10 cellular contexts compared by ENCODE assay signal in the genomic region with DNA sequence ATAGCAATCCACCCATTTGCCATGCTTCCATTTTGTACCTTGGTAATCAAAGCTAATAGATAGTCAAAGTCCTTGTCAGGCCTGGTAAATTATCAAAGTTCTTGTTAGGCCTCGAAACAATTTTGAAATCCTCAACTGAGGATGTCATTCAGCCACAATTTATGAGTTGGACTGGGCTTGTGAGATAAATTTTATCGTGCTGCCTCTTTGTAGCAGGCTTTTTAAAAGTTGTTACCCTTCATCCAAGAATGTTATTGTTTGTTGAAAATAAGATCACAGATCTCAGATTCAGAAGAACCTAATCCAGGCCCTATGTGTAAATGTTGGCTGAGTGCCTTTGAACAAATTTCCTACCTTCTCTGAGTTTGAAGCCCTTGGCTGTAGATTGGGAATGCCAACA.
"Had no signal": no experiment of that assay in that cellular context is flagged by ENCODE, and none has a peak within 500 bp of the region (broad histone marks: within the 10 kb centered on the region; RNA-seq: fewer than 3 reads in every experiment).

No MANE protein-coding gene starts in this region.

- H2AFZ ChIP-seq: GM23248, GM23338 had no signal

- H3K4me2 ChIP-seq: GM23338 had no signal

- H3K9me3 ChIP-seq: HAP-1 had no signal

- ATAC-seq: GM23338, HCT116 had no signal

- H3K4me3 ChIP-seq: GM23248, GM23338, HAP-1 had no signal

- H3K27ac ChIP-seq: GM23248 had no signal

- DNase-seq: GM23248, GOT3, H7, H9, HCEC 1CT, HFFc6 had no signal

- H3K9ac ChIP-seq: GM23248 had no signal

- H3K36me3 ChIP-seq: HAP-1 had no signal

- FAIRE-seq: H54 had no signal
